2 cellular contexts compared by ENCODE assay signal in the genomic region with DNA sequence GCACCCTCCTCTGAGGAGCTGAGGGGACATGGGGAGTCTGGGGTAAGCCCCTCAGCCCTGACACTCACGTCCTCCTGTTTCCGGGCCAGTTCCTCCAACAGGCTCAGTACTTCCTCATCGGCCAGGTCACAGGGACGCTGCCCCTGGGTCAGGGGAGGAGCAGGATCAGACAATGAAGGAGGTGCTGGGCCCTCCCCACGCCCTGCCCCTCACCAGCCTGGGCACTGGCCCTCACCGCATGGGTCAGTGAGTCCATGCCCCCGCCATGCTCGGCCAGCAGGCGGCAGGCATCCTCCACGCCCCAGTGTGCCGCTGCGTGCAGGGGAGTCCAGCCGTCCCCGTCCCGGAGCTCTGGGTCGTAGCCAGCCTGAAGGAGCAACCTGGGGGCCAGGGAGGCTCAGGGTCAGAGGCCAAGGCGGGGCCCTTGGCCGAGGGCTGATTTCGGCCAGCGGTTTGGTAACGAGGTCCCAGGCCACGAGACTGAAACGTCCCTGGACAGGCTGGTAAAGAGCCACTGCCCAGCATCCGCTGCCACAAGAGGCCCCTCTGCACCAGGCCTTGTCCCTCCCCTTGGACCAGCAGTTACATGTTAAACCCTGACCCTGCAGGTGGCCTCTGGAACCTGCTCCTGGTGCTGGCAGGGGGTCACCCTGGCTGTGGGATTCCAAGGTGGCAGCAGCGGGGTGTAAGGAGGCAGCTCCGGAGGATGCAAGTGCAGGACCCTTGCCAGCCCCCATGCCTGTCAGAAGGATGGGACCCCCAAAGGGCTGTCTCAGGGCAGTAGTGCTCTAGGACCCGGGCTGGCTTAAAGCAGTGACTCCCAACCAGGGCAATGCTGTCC.
TF ChIP-seq lines count a peak whose summit lies in the region.

No MANE protein-coding gene starts in this region.

TF ChIP-seq in Ishikawa, 13 proteins besides CTCF, POLR2A, EP300 and RAD21:
- TF ChIP-seq FOXM1 (IDR thresholded peaks at IDR 0.05; ENCODE audit: borderline replicate concordance, low read depth) (no peak), TEAD4 (IDR thresholded peaks at IDR 0.05) (no peak), NFIC (IDR thresholded peaks at IDR 0.05) (no peak)
- TF ChIP-seq, protein P1, sequence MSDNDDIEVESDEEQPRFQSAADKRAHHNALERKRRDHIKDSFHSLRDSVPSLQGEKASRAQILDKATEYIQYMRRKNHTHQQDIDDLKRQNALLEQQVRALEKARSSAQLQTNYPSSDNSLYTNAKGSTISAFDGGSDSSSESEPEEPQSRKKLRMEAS (IDR thresholded peaks at IDR 0.05) = no peak
- TF ChIP-seq, protein P2, sequence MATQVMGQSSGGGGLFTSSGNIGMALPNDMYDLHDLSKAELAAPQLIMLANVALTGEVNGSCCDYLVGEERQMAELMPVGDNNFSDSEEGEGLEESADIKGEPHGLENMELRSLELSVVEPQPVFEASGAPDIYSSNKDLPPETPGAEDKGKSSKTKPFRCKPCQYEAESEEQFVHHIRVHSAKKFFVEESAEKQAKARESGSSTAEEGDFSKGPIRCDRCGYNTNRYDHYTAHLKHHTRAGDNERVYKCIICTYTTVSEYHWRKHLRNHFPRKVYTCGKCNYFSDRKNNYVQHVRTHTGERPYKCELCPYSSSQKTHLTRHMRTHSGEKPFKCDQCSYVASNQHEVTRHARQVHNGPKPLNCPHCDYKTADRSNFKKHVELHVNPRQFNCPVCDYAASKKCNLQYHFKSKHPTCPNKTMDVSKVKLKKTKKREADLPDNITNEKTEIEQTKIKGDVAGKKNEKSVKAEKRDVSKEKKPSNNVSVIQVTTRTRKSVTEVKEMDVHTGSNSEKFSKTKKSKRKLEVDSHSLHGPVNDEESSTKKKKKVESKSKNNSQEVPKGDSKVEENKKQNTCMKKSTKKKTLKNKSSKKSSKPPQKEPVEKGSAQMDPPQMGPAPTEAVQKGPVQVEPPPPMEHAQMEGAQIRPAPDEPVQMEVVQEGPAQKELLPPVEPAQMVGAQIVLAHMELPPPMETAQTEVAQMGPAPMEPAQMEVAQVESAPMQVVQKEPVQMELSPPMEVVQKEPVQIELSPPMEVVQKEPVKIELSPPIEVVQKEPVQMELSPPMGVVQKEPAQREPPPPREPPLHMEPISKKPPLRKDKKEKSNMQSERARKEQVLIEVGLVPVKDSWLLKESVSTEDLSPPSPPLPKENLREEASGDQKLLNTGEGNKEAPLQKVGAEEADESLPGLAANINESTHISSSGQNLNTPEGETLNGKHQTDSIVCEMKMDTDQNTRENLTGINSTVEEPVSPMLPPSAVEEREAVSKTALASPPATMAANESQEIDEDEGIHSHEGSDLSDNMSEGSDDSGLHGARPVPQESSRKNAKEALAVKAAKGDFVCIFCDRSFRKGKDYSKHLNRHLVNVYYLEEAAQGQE (IDR thresholded peaks at IDR 0.05; ENCODE audit: low read depth) = no peak

TF ChIP-seq in H1, 55 proteins besides CTCF, POLR2A, EP300 and RAD21:
- TF ChIP-seq GTF2F1 (IDR thresholded peaks at IDR 0.05; ENCODE audit: borderline replicate concordance, low read depth, low read length) (no peak), POU5F1 (IDR thresholded peaks at IDR 0.05; ENCODE audit: low read depth, low read length) (no peak), RFX5 (IDR thresholded peaks at IDR 0.05; ENCODE audit: borderline replicate concordance, low read depth, low read length) (no peak), GABPA (IDR thresholded peaks at IDR 0.05; ENCODE audit: borderline replicate concordance, insufficient read depth, low read length) (no peak), RNF2 (IDR thresholded peaks at IDR 0.05; ENCODE audit: borderline replicate concordance, low read depth, low read length, missing control alignments, poor library complexity, severe bottlenecking) (no peak), NANOG (IDR thresholded peaks at IDR 0.05; ENCODE audit: insufficient read depth, low read depth, low read length, poor library complexity, severe bottlenecking) (no peak), CHD1 (IDR thresholded peaks at IDR 0.05; ENCODE audit: low read depth, low read length) (no peak), TCF12 (IDR thresholded peaks at IDR 0.05; ENCODE audit: low read depth, low read length) (no peak), SRF (IDR thresholded peaks at IDR 0.05; ENCODE audit: low read depth, low read length) (no peak), JUND (IDR thresholded peaks at IDR 0.05; ENCODE audit: low read length) (no peak), HDAC6 (IDR thresholded peaks at IDR 0.05; ENCODE audit: low read depth, low read length) (no peak), JUN (IDR thresholded peaks at IDR 0.05; ENCODE audit: low read depth, low read length) (no peak)
- TF ChIP-seq, protein P3, sequence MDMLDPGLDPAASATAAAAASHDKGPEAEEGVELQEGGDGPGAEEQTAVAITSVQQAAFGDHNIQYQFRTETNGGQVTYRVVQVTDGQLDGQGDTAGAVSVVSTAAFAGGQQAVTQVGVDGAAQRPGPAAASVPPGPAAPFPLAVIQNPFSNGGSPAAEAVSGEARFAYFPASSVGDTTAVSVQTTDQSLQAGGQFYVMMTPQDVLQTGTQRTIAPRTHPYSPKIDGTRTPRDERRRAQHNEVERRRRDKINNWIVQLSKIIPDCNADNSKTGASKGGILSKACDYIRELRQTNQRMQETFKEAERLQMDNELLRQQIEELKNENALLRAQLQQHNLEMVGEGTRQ (IDR thresholded peaks at IDR 0.05; ENCODE audit: low read length) = no peak
- TF ChIP-seq, protein P4, sequence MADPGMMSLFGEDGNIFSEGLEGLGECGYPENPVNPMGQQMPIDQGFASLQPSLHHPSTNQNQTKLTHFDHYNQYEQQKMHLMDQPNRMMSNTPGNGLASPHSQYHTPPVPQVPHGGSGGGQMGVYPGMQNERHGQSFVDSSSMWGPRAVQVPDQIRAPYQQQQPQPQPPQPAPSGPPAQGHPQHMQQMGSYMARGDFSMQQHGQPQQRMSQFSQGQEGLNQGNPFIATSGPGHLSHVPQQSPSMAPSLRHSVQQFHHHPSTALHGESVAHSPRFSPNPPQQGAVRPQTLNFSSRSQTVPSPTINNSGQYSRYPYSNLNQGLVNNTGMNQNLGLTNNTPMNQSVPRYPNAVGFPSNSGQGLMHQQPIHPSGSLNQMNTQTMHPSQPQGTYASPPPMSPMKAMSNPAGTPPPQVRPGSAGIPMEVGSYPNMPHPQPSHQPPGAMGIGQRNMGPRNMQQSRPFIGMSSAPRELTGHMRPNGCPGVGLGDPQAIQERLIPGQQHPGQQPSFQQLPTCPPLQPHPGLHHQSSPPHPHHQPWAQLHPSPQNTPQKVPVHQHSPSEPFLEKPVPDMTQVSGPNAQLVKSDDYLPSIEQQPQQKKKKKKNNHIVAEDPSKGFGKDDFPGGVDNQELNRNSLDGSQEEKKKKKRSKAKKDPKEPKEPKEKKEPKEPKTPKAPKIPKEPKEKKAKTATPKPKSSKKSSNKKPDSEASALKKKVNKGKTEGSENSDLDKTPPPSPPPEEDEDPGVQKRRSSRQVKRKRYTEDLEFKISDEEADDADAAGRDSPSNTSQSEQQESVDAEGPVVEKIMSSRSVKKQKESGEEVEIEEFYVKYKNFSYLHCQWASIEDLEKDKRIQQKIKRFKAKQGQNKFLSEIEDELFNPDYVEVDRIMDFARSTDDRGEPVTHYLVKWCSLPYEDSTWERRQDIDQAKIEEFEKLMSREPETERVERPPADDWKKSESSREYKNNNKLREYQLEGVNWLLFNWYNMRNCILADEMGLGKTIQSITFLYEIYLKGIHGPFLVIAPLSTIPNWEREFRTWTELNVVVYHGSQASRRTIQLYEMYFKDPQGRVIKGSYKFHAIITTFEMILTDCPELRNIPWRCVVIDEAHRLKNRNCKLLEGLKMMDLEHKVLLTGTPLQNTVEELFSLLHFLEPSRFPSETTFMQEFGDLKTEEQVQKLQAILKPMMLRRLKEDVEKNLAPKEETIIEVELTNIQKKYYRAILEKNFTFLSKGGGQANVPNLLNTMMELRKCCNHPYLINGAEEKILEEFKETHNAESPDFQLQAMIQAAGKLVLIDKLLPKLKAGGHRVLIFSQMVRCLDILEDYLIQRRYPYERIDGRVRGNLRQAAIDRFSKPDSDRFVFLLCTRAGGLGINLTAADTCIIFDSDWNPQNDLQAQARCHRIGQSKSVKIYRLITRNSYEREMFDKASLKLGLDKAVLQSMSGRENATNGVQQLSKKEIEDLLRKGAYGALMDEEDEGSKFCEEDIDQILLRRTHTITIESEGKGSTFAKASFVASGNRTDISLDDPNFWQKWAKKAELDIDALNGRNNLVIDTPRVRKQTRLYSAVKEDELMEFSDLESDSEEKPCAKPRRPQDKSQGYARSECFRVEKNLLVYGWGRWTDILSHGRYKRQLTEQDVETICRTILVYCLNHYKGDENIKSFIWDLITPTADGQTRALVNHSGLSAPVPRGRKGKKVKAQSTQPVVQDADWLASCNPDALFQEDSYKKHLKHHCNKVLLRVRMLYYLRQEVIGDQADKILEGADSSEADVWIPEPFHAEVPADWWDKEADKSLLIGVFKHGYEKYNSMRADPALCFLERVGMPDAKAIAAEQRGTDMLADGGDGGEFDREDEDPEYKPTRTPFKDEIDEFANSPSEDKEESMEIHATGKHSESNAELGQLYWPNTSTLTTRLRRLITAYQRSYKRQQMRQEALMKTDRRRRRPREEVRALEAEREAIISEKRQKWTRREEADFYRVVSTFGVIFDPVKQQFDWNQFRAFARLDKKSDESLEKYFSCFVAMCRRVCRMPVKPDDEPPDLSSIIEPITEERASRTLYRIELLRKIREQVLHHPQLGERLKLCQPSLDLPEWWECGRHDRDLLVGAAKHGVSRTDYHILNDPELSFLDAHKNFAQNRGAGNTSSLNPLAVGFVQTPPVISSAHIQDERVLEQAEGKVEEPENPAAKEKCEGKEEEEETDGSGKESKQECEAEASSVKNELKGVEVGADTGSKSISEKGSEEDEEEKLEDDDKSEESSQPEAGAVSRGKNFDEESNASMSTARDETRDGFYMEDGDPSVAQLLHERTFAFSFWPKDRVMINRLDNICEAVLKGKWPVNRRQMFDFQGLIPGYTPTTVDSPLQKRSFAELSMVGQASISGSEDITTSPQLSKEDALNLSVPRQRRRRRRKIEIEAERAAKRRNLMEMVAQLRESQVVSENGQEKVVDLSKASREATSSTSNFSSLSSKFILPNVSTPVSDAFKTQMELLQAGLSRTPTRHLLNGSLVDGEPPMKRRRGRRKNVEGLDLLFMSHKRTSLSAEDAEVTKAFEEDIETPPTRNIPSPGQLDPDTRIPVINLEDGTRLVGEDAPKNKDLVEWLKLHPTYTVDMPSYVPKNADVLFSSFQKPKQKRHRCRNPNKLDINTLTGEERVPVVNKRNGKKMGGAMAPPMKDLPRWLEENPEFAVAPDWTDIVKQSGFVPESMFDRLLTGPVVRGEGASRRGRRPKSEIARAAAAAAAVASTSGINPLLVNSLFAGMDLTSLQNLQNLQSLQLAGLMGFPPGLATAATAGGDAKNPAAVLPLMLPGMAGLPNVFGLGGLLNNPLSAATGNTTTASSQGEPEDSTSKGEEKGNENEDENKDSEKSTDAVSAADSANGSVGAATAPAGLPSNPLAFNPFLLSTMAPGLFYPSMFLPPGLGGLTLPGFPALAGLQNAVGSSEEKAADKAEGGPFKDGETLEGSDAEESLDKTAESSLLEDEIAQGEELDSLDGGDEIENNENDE (IDR thresholded peaks at IDR 0.05; ENCODE audit: insufficient replicate concordance, low read length) = no peak
